19 cellular contexts compared by ENCODE assay signal in the genomic region with DNA sequence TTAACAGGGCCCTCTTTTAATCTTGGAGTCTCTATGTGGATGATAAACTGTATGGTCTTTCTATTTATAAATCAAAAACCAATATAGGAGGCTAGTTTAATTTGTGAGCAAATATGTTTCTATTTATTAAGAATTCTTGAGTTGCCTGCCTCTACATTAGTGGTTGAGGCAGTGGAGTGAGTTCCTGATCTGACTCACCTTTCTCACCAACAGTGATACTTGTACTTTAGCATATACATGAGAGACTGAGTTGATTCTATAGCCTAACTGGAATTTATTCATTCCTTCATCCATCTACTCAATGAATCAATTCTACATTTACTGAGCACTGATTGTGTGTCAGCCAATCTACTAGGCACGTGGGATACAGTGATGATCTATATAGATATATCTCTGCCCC.
"Had no signal": no experiment of that assay in that cellular context is flagged by ENCODE, and none has a peak within 500 bp of the region (broad histone marks: within the 10 kb centered on the region; RNA-seq: fewer than 3 reads in every experiment).

No MANE protein-coding gene starts in this region.

- H3K27me3 ChIP-seq: sigmoid colon, vagina had no signal

- ATAC-seq: activated naive CD4-positive, alpha-beta T cell treated with anti-CD3 and anti-CD28 coated beads, Interleukin-2, amount 50 U/mL, for 72 hours; activated T-helper 17 cell treated with anti-CD3 and anti-CD28 coated beads, Interleukin-2, amount 50 U/mL, for 72 hours; heart left ventricle; left cardiac atrium; natural killer cell treated with Interleukin-12 subunit alpha and Interleukin-12 subunit beta and Interleukin-15 and Interleukin-18, amount 100 ng/mL, for 72 hours had no signal

- DNase-seq: activated CD4-positive, alpha-beta T cell treated with anti-CD3 and anti-CD28 coated beads for 1 hour; activated CD8-positive, alpha-beta memory T cell treated with anti-CD3 and anti-CD28 coated beads for 24 hours; activated CD8-positive, alpha-beta memory T cell treated with anti-CD3 and anti-CD28 coated beads, Interleukin-2, amount 50 U/mL, for 4 hours; activated T-cell treated with anti-CD3 and anti-CD28 coated beads, Interleukin-2, amount 50 U/mL, for 24 hours; aorta; central memory CD4-positive, alpha-beta T cell; heart left ventricle; left cardiac atrium; retina; sigmoid colon; stimulated activated CD4-positive, alpha-beta T cell treated with anti-CD3 and anti-CD28 coated beads, Interleukin-4, amount 100 ng/mL, for 1 hour; stimulated activated naive CD4-positive, alpha-beta T cell treated with Interleukin-2 at 50 U/mL for 16 hours had no signal

- H3K4me1 ChIP-seq: vagina had no signal

- H3K9me3 ChIP-seq: heart left ventricle, sigmoid colon, thoracic aorta, vagina had no signal

- FAIRE-seq: islet of Langerhans had no signal

- H3K4me2 ChIP-seq: smooth muscle cell had no signal

- H3K36me3 ChIP-seq: heart left ventricle, thoracic aorta, vagina had no signal

- H3K4me3 ChIP-seq: heart left ventricle, sigmoid colon, smooth muscle cell, thoracic aorta, vagina had no signal

- H3K27ac ChIP-seq: heart left ventricle, sigmoid colon, thoracic aorta, vagina had no signal
